ENCODE assay signal across 1 cellular context in the genomic region with DNA sequence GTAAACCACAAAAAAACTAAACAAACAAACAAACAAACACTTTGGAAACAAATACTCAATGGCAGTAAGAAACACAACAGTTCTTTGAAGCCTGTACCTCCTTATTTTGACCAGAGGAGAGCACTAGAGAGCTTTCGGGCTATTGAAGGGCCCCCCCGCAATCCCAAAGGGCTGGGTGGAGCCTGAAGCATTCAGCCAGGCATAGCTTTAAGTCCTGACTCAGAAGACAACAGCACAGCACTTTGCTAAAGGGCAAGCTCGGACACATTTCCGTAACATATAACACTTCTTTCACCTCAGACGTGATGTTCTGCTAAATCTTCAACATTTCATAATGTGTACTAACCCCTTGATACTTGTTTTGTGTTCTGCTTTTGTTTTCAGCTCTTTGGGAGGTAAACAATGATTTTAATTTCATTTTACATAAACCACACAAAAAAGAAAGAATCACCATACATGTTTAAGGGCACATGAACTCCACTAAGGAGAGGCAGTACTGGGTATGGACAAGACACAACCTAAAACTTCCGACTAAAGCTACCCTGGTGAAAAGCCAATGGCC.
TF ChIP-seq lines count a peak whose summit lies in the region.

No MANE protein-coding gene starts in this region.

TF ChIP-seq in GM12878, 131 proteins besides CTCF, POLR2A, EP300 and RAD21 (continued from another document):
- 0 out of 3 replicates have a peak, but pooled peaks of 1 of the 2 experiments have one; percentile 4 for TF ChIP-seq EGR1 (IDR thresholded peaks at IDR 0.05; ENCODE audit: borderline replicate concordance in 1 of 2, low read depth in 2 of 2, low read length in 2 of 2)
- TF ChIP-seq, protein P1, sequence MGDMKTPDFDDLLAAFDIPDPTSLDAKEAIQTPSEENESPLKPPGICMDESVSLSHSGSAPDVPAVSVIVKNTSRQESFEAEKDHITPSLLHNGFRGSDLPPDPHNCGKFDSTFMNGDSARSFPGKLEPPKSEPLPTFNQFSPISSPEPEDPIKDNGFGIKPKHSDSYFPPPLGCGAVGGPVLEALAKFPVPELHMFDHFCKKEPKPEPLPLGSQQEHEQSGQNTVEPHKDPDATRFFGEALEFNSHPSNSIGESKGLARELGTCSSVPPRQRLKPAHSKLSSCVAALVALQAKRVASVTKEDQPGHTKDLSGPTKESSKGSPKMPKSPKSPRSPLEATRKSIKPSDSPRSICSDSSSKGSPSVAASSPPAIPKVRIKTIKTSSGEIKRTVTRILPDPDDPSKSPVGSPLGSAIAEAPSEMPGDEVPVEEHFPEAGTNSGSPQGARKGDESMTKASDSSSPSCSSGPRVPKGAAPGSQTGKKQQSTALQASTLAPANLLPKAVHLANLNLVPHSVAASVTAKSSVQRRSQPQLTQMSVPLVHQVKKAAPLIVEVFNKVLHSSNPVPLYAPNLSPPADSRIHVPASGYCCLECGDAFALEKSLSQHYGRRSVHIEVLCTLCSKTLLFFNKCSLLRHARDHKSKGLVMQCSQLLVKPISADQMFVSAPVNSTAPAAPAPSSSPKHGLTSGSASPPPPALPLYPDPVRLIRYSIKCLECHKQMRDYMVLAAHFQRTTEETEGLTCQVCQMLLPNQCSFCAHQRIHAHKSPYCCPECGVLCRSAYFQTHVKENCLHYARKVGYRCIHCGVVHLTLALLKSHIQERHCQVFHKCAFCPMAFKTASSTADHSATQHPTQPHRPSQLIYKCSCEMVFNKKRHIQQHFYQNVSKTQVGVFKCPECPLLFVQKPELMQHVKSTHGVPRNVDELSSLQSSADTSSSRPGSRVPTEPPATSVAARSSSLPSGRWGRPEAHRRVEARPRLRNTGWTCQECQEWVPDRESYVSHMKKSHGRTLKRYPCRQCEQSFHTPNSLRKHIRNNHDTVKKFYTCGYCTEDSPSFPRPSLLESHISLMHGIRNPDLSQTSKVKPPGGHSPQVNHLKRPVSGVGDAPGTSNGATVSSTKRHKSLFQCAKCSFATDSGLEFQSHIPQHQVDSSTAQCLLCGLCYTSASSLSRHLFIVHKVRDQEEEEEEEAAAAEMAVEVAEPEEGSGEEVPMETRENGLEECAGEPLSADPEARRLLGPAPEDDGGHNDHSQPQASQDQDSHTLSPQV (IDR thresholded peaks at IDR 0.05): 0 out of 2 replicates have a peak, but pooled peaks have one; percentile 71
- no peak for TF ChIP-seq GATAD2B (conservative IDR thresholded peaks at IDR 0.05; ENCODE audit: low read depth)
- TF ChIP-seq, protein P2, sequence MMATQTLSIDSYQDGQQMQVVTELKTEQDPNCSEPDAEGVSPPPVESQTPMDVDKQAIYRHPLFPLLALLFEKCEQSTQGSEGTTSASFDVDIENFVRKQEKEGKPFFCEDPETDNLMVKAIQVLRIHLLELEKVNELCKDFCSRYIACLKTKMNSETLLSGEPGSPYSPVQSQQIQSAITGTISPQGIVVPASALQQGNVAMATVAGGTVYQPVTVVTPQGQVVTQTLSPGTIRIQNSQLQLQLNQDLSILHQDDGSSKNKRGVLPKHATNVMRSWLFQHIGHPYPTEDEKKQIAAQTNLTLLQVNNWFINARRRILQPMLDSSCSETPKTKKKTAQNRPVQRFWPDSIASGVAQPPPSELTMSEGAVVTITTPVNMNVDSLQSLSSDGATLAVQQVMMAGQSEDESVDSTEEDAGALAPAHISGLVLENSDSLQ (IDR thresholded peaks at IDR 0.05): peak; percentile 17; the same call in 1 of the 2 replicates
- peak; percentile 52; the same call in 1 of the 2 replicates for TF ChIP-seq IRF4 (IDR thresholded peaks at IDR 0.05; ENCODE audit: low read depth, low read length)
- peak; percentile 57 for TF ChIP-seq EED (IDR thresholded peaks at IDR 0.05; ENCODE audit: low read depth)
- no peak for TF ChIP-seq ATF7 (IDR thresholded peaks at IDR 0.05; ENCODE audit: low read depth)
- no peak for TF ChIP-seq CEBPB (IDR thresholded peaks at IDR 0.05; ENCODE audit: borderline replicate concordance in 1 of 2, low read depth in 2 of 2, low read length in 2 of 2)
- TF ChIP-seq, protein P3, sequence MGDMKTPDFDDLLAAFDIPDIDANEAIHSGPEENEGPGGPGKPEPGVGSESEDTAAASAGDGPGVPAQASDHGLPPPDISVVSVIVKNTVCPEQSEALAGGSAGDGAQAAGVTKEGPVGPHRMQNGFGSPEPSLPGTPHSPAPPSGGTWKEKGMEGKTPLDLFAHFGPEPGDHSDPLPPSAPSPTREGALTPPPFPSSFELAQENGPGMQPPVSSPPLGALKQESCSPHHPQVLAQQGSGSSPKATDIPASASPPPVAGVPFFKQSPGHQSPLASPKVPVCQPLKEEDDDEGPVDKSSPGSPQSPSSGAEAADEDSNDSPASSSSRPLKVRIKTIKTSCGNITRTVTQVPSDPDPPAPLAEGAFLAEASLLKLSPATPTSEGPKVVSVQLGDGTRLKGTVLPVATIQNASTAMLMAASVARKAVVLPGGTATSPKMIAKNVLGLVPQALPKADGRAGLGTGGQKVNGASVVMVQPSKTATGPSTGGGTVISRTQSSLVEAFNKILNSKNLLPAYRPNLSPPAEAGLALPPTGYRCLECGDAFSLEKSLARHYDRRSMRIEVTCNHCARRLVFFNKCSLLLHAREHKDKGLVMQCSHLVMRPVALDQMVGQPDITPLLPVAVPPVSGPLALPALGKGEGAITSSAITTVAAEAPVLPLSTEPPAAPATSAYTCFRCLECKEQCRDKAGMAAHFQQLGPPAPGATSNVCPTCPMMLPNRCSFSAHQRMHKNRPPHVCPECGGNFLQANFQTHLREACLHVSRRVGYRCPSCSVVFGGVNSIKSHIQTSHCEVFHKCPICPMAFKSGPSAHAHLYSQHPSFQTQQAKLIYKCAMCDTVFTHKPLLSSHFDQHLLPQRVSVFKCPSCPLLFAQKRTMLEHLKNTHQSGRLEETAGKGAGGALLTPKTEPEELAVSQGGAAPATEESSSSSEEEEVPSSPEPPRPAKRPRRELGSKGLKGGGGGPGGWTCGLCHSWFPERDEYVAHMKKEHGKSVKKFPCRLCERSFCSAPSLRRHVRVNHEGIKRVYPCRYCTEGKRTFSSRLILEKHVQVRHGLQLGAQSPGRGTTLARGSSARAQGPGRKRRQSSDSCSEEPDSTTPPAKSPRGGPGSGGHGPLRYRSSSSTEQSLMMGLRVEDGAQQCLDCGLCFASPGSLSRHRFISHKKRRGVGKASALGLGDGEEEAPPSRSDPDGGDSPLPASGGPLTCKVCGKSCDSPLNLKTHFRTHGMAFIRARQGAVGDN (IDR thresholded peaks at IDR 0.05): no peak
- TF ChIP-seq TCF3 (IDR thresholded peaks at IDR 0.05; ENCODE audit: borderline replicate concordance, insufficient read depth, low read depth, low read length): no peak
- TF ChIP-seq RFX5 (IDR thresholded peaks at IDR 0.05; ENCODE audit: low read depth, low read length): no peak
- TF ChIP-seq TARDBP (IDR thresholded peaks at IDR 0.05; ENCODE audit: borderline replicate concordance): peak; percentile 81
- TF ChIP-seq NFXL1 (IDR thresholded peaks at IDR 0.05; ENCODE audit: borderline replicate concordance): no peak
- TF ChIP-seq BCL11A (IDR thresholded peaks at IDR 0.05; ENCODE audit: low read depth, low read length): no peak
- no peak for TF ChIP-seq JUNB (IDR thresholded peaks at IDR 0.05)
- no peak for TF ChIP-seq CBFB (IDR thresholded peaks at IDR 0.05; ENCODE audit: low read depth)
- no peak for TF ChIP-seq ETV6 (conservative IDR thresholded peaks at IDR 0.05 in 1 of 2, IDR thresholded peaks at IDR 0.05 in 1 of 2; ENCODE audit: borderline replicate concordance in 1 of 2, low read depth in 1 of 2)
- no peak for TF ChIP-seq ZBED1 (IDR thresholded peaks at IDR 0.05; ENCODE audit: borderline replicate concordance)
- TF ChIP-seq, protein P4, sequence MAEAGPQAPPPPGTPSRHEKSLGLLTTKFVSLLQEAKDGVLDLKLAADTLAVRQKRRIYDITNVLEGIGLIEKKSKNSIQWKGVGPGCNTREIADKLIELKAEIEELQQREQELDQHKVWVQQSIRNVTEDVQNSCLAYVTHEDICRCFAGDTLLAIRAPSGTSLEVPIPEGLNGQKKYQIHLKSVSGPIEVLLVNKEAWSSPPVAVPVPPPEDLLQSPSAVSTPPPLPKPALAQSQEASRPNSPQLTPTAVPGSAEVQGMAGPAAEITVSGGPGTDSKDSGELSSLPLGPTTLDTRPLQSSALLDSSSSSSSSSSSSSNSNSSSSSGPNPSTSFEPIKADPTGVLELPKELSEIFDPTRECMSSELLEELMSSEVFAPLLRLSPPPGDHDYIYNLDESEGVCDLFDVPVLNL (IDR thresholded peaks at IDR 0.05; ENCODE audit: low read depth, low read length): 0 out of 2 replicates have a peak, but pooled peaks have one; percentile 18
- TF ChIP-seq CHD2 (IDR thresholded peaks at IDR 0.05; ENCODE audit: borderline replicate concordance, low read depth, low read length): no peak
- no peak; the same call in 1 of the 2 replicates for TF ChIP-seq NR2F1 (conservative IDR thresholded peaks at IDR 0.05)
- TF ChIP-seq ZNF274 (IDR thresholded peaks at IDR 0.05; ENCODE audit: insufficient read depth, insufficient read length): no peak
- TF ChIP-seq TBL1XR1 (IDR thresholded peaks at IDR 0.05; ENCODE audit: low read depth, low read length): no peak
- TF ChIP-seq, protein P5, sequence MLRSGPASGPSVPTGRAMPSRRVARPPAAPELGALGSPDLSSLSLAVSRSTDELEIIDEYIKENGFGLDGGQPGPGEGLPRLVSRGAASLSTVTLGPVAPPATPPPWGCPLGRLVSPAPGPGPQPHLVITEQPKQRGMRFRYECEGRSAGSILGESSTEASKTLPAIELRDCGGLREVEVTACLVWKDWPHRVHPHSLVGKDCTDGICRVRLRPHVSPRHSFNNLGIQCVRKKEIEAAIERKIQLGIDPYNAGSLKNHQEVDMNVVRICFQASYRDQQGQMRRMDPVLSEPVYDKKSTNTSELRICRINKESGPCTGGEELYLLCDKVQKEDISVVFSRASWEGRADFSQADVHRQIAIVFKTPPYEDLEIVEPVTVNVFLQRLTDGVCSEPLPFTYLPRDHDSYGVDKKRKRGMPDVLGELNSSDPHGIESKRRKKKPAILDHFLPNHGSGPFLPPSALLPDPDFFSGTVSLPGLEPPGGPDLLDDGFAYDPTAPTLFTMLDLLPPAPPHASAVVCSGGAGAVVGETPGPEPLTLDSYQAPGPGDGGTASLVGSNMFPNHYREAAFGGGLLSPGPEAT (IDR thresholded peaks at IDR 0.05; ENCODE audit: low read depth): 0 out of 2 replicates have a peak, but pooled peaks have one; percentile 48
- peak; percentile 89; the same call in 1 of the 2 replicates for TF ChIP-seq SMARCA5 (IDR thresholded peaks at IDR 0.05)
- no peak for TF ChIP-seq MXI1 (IDR thresholded peaks at IDR 0.05; ENCODE audit: low read depth, low read length)
- no peak for TF ChIP-seq KDM1A (IDR thresholded peaks at IDR 0.05; ENCODE audit: borderline replicate concordance)
- TF ChIP-seq, protein P6, sequence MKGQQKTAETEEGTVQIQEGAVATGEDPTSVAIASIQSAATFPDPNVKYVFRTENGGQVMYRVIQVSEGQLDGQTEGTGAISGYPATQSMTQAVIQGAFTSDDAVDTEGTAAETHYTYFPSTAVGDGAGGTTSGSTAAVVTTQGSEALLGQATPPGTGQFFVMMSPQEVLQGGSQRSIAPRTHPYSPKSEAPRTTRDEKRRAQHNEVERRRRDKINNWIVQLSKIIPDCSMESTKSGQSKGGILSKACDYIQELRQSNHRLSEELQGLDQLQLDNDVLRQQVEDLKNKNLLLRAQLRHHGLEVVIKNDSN (IDR thresholded peaks at IDR 0.05; ENCODE audit: borderline replicate concordance, extremely low read length, insufficient read depth, low read depth, low read length): no peak
